ENCODE assay signal across 1 cellular context in genomic region chr10:79314761-79315601, GRCh38.
TF ChIP-seq lines count a peak whose summit lies in the region.

No MANE protein-coding gene starts in this region.

TF ChIP-seq in HepG2, 621 proteins besides CTCF, POLR2A, EP300 and RAD21:
- TF ChIP-seq RBM22 (optimal IDR thresholded peaks at IDR 0.05; ENCODE audit: low read length) (peak; percentile 92), AGO2 (optimal IDR thresholded peaks at IDR 0.05; ENCODE audit: low read depth, low read length) (peak; percentile 86), ZNF205 (CRISPR knock-in tag; IDR thresholded peaks at IDR 0.05) (no peak), ZNF282 (IDR thresholded peaks at IDR 0.05; ENCODE audit: partially characterized antibody) (no peak), ZNF317 (CRISPR knock-in tag; IDR thresholded peaks at IDR 0.05) (no peak), AGO1 (IDR thresholded peaks at IDR 0.05; ENCODE audit: low read depth, low read length, poor library complexity, severe bottlenecking) (no peak)
- TF ChIP-seq, protein P1, sequence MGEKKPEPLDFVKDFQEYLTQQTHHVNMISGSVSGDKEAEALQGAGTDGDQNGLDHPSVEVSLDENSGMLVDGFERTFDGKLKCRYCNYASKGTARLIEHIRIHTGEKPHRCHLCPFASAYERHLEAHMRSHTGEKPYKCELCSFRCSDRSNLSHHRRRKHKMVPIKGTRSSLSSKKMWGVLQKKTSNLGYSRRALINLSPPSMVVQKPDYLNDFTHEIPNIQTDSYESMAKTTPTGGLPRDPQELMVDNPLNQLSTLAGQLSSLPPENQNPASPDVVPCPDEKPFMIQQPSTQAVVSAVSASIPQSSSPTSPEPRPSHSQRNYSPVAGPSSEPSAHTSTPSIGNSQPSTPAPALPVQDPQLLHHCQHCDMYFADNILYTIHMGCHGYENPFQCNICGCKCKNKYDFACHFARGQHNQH (CRISPR knock-in tag; IDR thresholded peaks at IDR 0.05) = no peak
